In the genomic region with DNA sequence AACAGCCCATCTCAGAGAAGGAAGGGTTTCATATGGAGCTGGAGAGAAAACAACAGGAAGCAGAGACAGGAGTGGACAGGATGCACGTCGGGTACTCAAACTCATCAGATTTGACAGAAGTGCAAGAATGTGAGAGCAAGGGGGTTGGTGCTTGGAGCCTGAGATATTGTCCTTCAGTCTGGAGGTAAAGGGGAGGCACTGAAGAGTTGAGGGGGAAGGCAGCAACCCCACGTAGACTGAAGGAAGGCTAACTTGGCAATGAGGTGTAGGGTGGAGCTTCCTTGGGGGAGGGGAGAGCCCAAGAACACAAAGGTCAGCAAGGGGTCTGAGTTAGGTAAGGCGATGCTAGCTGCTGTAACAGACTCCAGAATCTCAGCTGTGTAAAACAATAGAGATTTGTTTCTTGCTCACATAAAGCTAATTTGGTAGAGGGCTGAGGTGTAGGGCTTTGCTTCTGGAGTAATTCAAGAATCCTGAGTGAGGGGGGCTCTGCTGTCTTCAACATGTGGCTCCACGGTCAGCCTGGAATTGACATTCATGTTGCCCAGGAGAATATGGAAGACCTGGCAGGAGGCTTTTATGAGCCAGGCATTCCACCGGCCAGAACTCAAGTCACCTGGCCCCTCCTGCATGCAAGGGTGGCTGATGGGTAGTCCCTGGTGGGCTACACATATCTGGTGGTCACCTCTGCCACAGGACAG, we compare ENCODE assay signal across 15 cellular contexts.
DNase-seq lines count a peak whose midpoint lies in the region; ATAC-seq and TF ChIP-seq lines count a peak whose summit lies in the region.
"Had no signal": no experiment of that assay in that cellular context is flagged by ENCODE, and none has a peak within 500 bp of the region (broad histone marks: within the 10 kb centered on the region; RNA-seq: fewer than 3 reads in every experiment).

No MANE protein-coding gene starts in this region.

- H3K4me1 ChIP-seq in BLaER1 = peaks cover 52% of the 10 kb centered on the region
- peaks cover 19 to 22% of the 10 kb centered on the region in 2 donors for H3K4me1 ChIP-seq in gastrocnemius medialis

- H3K9me3 ChIP-seq in BLaER1 (peaks cover 33% of the 10 kb centered on the region), gastrocnemius medialis (peaks cover 0 to 7% (median 0%) of the 10 kb centered on the region in 3 donors)

- peak; percentile 5 for ATAC-seq in left lobe of liver
- ATAC-seq in gastrocnemius medialis = no peak
- no peak for ATAC-seq in GM21515 (IDR thresholded peaks at IDR 0.05; ENCODE audit: unreplicated experiment)
- no peak for ATAC-seq in GM19328 (IDR thresholded peaks at IDR 0.05; ENCODE audit: unreplicated experiment)
- ATAC-seq: Panc1, T-helper 17 cell had no signal

- H3K27me3 ChIP-seq in BLaER1 (no peaks in the 10 kb centered on the region), gastrocnemius medialis (no peaks in the 10 kb centered on the region)

- TF ChIP-seq POLR2A in gastrocnemius medialis (IDR thresholded peaks at IDR 0.05) = no peak

- no peaks in the 10 kb centered on the region for H4K20me1 ChIP-seq in BLaER1

- H3K4me3 ChIP-seq in BLaER1 (no peak overlapping the region), gastrocnemius medialis (no peak overlapping the region)

- H3K9ac ChIP-seq in BLaER1 = no peak overlapping the region; the same call in 1 of the 2 replicates

- peak overlapping the region; percentile 62 for H3K27ac ChIP-seq in BLaER1
- peak overlapping the region; percentile 33 to 69 (median 46) for H3K27ac ChIP-seq in gastrocnemius medialis

- peak overlapping the region; percentile 67 for H3K4me2 ChIP-seq in BLaER1

- DNase-seq in dermis blood vessel endothelial cell (peak; percentile 22), left lobe of liver (ENCODE audit: low spot score) (peak; percentile 35), gastrocnemius medialis (no peak), HUDEP-2 (lab: John Stamatoyannopoulos, UW; ENCODE audit: unreplicated experiment in 76 of 76) (no peak), mesenteric fat pad (ENCODE audit: low spot score) (no peak)
- DNase-seq: activated CD4-positive, alpha-beta T cell treated with anti-CD3 and anti-CD28 coated beads for 48 hours; hypothalamus; KG1; NCI-H510A treated with DMSO at 0.1 percent for 48 hours; retina; T-helper 17 cell had no signal

- in situ Hi-C loops in gastrocnemius medialis (cut with MboI; ENCODE audit: low sequenced_read_pairs in 4 of 4) = no loop called here

- no peak for TF ChIP-seq CTCF in gastrocnemius medialis (IDR thresholded peaks at IDR 0.05 in 4 of 5, conservative IDR thresholded peaks at IDR 0.05 in 1 of 5)

- H3K36me3 ChIP-seq in BLaER1 = 0 out of 2 replicates have a peak, but pooled peaks cover 4% of the 10 kb centered on the region
- no peaks in the 10 kb centered on the region for H3K36me3 ChIP-seq in gastrocnemius medialis

- intact Hi-C loops in gastrocnemius medialis (cut with DNase I; ENCODE audit: low total_unique reads) = loop anchor here (10.0 kb wide), 1 partner anchor 814 kb away; no protein-coding TSS in a partner anchor

Comparison
In these comparisons a context has a peak if more than half of its experiments do, and no peak if none do; other contexts are left out.
1. DNase-seq: peak in dermis blood vessel endothelial cell (single experiment) and left lobe of liver (single experiment); none in gastrocnemius medialis (0 of 2), HUDEP-2 (0 of 76) and mesenteric fat pad (single experiment).